ENCODE assay signal across 16 cellular contexts in the genomic region with DNA sequence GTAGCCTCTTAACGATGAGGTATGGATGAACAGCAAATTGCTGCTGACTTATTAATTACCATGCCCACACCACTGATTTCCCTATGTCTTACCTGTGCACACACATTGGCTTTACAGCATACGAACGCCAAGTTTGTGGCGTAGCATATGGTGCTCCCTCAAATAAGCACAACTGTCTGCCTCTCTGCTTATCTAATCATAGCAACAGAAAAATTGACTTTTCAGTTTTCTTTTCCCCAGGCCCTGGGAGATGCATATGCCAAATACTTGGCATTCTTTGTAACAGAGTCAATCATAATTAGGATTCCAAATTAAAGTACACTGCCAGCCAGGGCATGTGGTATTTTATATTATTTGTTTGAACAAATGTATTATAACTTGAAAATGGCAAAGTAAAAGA.
A peak's percentile ranks its signal among the peaks of the same experiment; 100 is the strongest.
DNase-seq lines count a peak whose midpoint lies in the region; TF ChIP-seq lines count a peak whose summit lies in the region.
"Had no signal": no experiment of that assay in that cellular context is flagged by ENCODE, and none has a peak within 500 bp of the region (broad histone marks: within the 10 kb centered on the region; RNA-seq: fewer than 3 reads in every experiment).

No MANE protein-coding gene starts in this region.

- no peaks in the 10 kb centered on the region for H4K20me1 ChIP-seq in smooth muscle cell (ENCODE audit: low read depth)

- H3K4me2 ChIP-seq in smooth muscle cell: peak overlapping the region; percentile 15
- H3K4me2 ChIP-seq: PC-9 had no signal

- H3K36me3 ChIP-seq in adipocyte (ENCODE audit: control insufficient read depth, insufficient read depth, low read length, severe bottlenecking) (no peaks in the 10 kb centered on the region), smooth muscle cell (ENCODE audit: low read depth) (no peaks in the 10 kb centered on the region)

- H3K27ac ChIP-seq in smooth muscle cell (ENCODE audit: low read depth): peak overlapping the region; percentile 90
- H3K27ac ChIP-seq: PC-9 had no signal

- peaks cover 20% of the 10 kb centered on the region for H3F3A ChIP-seq in smooth muscle cell (ENCODE audit: low read depth)

- peak; percentile 58 for DNase-seq in LHCN-M2 (ENCODE audit: low read depth)
- peak; percentile 62 for DNase-seq in adipocyte (ENCODE audit: low read depth)
- DNase-seq in fibroblast of the aortic adventitia (ENCODE audit: low read depth): peak; percentile 25
- no peak for DNase-seq in smooth muscle cell (lab: John Stamatoyannopoulos, UW; ENCODE audit: unreplicated experiment)
- no peak for DNase-seq in T-helper 9 cell
- DNase-seq in NK-92 treated with Interleukin-12 subunit alpha and Interleukin-12 subunit beta, amount 100 ng/mL, for 24 hours (lab: John Stamatoyannopoulos, UW): no peak
- DNase-seq in activated CD8-positive, alpha-beta memory T cell treated with anti-CD3 and anti-CD28 coated beads for 24 hours: no peak
- DNase-seq: activated CD8-positive, alpha-beta T cell treated with anti-CD3 and anti-CD28 coated beads, Interleukin-2, amount 10 ng/mL, durations not matched to agents 7 days and 5 days; aorta; CD4-positive, alpha-beta memory T cell; effector memory CD4-positive, alpha-beta T cell; foreskin melanocyte; NCI-H510A treated with DMSO at 0.1 percent for 48 hours; occipital lobe; PC-9 had no signal

- H2AFZ ChIP-seq in smooth muscle cell (ENCODE audit: low read depth): no peak overlapping the region
- H2AFZ ChIP-seq: PC-9 had no signal

- H3K9me3 ChIP-seq in adipocyte (ENCODE audit: control insufficient read depth, low read length) (no peaks in the 10 kb centered on the region), smooth muscle cell (replicated peaks; ENCODE audit: low read depth) (no peaks in the 10 kb centered on the region)

- H3K4me3 ChIP-seq in adipocyte (ENCODE audit: low read length) (no peak overlapping the region), fibroblast of the aortic adventitia (ENCODE audit: low read depth, low read length) (no peak overlapping the region), smooth muscle cell (no peak overlapping the region)
- H3K4me3 ChIP-seq: K562, PC-9 had no signal

- 80% methylated on average over 4 of the region's 4 CpGs for WGBS in smooth muscle cell (ENCODE audit: low lambda C conversion rate)

- H3K9ac ChIP-seq in adipocyte (ENCODE audit: low read length) (peak overlapping the region; percentile 38), smooth muscle cell (ENCODE audit: low read depth) (no peak overlapping the region)

- no peak for TF ChIP-seq CTCF in fibroblast of the aortic adventitia (IDR thresholded peaks at IDR 0.05; ENCODE audit: insufficient read depth, low read length)
- TF ChIP-seq CTCF in smooth muscle cell (IDR thresholded peaks at IDR 0.05; ENCODE audit: borderline replicate concordance, insufficient read depth, poor library complexity, severe bottlenecking): no peak

- no peaks in the 10 kb centered on the region for H3K79me2 ChIP-seq in smooth muscle cell (ENCODE audit: low read depth)

- H3K27me3 ChIP-seq in adipocyte (replicated peaks; ENCODE audit: control insufficient read depth, insufficient read depth, low read length): no peaks in the 10 kb centered on the region
- no peaks in the 10 kb centered on the region for H3K27me3 ChIP-seq in smooth muscle cell (ENCODE audit: low read depth)

- H3K4me1 ChIP-seq in adipocyte (ENCODE audit: control insufficient read depth, insufficient read depth, low read length) (peaks cover 50% of the 10 kb centered on the region), smooth muscle cell (ENCODE audit: low read depth) (peaks cover 29% of the 10 kb centered on the region)

Comparison
In these comparisons a context has a peak if more than half of its experiments do, and no peak if none do; other contexts are left out.
1. DNase-seq: peak in LHCN-M2 (single experiment), adipocyte (single experiment) and fibroblast of the aortic adventitia (single experiment); none in smooth muscle cell (single experiment), T-helper 9 cell (single experiment), NK-92 treated with Interleukin-12 subunit alpha and Interleukin-12 subunit beta, amount 100 ng/mL, for 24 hours (single experiment) and activated CD8-positive, alpha-beta memory T cell treated with anti-CD3 and anti-CD28 coated beads for 24 hours (single experiment).